ENCODE assay signal across 8 cellular contexts in the genomic region with DNA sequence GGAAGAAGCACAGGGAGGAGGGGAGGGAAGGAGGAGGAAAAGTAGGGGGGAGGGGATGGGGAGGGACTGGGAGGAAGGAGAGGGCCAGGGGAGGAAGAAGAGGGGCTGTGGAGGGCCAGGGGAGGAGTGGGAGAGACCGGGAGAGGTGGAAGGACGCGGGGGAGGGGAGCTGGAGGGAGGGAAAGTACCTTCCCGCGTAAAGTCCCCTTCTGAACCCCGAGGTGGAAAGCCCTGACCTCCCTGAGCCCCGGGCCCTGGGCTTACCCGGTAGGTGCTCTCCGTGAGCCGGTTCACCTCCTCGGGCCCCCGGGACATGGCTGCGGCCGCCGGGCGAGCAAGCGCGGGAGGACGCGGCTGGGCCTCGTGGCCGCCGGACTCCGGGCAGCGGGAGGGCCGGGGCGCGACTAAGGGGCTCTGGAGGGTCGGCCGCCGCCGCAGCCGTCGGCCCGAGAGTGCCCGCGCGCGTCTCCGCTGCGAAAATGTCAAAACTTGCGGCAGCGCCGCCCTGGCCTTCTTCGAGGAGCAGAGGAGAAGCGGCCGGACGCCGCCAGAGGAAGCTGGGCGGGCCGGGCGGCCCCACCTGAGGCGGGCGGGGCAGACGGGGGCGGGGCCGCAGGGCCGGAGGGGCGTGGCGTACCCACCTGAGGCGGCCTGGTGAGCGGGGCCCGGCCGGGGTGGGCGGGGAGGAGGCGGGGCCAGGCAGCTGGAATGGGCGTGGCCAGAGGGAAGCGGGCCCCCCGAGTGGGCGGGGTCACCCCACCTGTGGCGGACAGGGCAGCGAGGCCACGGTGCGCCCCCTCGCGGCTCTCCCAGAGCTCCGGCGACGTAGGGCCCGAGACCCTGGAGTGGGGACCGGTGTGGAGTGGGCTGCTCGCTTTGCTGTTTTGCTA. TPM values are rescaled to one million over a fixed set of nuclear protein-coding genes. Genes with fewer than 3 reads are reported as not detected.
A peak's percentile ranks its signal among the peaks of the same experiment; 100 is the strongest.
DNase-seq lines count a peak whose midpoint lies in the region; ATAC-seq and TF ChIP-seq lines count a peak whose summit lies in the region.

A gene with protein sequence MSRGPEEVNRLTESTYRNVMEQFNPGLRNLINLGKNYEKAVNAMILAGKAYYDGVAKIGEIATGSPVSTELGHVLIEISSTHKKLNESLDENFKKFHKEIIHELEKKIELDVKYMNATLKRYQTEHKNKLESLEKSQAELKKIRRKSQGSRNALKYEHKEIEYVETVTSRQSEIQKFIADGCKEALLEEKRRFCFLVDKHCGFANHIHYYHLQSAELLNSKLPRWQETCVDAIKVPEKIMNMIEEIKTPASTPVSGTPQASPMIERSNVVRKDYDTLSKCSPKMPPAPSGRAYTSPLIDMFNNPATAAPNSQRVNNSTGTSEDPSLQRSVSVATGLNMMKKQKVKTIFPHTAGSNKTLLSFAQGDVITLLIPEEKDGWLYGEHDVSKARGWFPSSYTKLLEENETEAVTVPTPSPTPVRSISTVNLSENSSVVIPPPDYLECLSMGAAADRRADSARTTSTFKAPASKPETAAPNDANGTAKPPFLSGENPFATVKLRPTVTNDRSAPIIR (minus strand): TSS at position 553 of the 890 bp plus-strand sequence. CDS start 238 bp downstream, at position 315.

- H3K9ac ChIP-seq in NT2/D1 (ENCODE audit: insufficient read length, low read depth) (peak within 1 kb of the TSS; percentile 85), fibroblast of lung (ENCODE audit: insufficient read depth, low read length) (peak within 1 kb of the TSS; percentile 30), subcutaneous abdominal adipose tissue (ENCODE audit: low read length in 5 of 5) (peak within 1 kb of the TSS in 1 of 5 donors; percentile 62)

- peaks cover 16% of the 10 kb centered on the region; the same call in 1 of the 2 replicates for H3K9me3 ChIP-seq in NT2/D1 (ENCODE audit: insufficient read depth, low read length)
- H3K9me3 ChIP-seq in fibroblast of lung (ENCODE audit: control insufficient read depth, insufficient read depth, low read depth, low read length): no peaks in the 10 kb centered on the region
- no peaks in the 10 kb centered on the region for H3K9me3 ChIP-seq in subcutaneous abdominal adipose tissue (ENCODE audit: control insufficient read depth in 5 of 5, low read length in 5 of 5)

- peak; percentile 35 to 51 for TF ChIP-seq CTCF in fibroblast of lung (conservative IDR thresholded peaks at IDR 0.05 in 1 of 2, IDR thresholded peaks at IDR 0.05 in 1 of 2; ENCODE audit: low read depth in 1 of 2, low read length in 2 of 2)
- TF ChIP-seq CTCF in neural crest cell (conservative IDR thresholded peaks at IDR 0.05): peak; percentile 78

- H4K20me1 ChIP-seq in fibroblast of lung (ENCODE audit: control insufficient read depth, extremely low read depth, insufficient read depth, low read length): no peaks in the 10 kb centered on the region

- no peaks in the 10 kb centered on the region for H3K9me3 Mint-ChIP-seq in activated T-cell treated with anti-CD3 and anti-CD28 coated beads, Interleukin-2, amount 50 U/mL, for 4 hours
- H3K9me3 Mint-ChIP-seq in neural crest cell: no peaks in the 10 kb centered on the region

- H3K4me2 ChIP-seq in fibroblast of lung (ENCODE audit: extremely low read depth, insufficient read depth, low read length): peak within 1 kb of the TSS; percentile 68

- peak; percentile 71 for ATAC-seq in GM21423 (IDR thresholded peaks at IDR 0.05; ENCODE audit: unreplicated experiment)
- ATAC-seq in activated T-cell treated with anti-CD3 and anti-CD28 coated beads, Interleukin-2, amount 50 U/mL, for 4 hours: peak; percentile 84 to 91

- H3K27ac Mint-ChIP-seq in neural crest cell (ENCODE audit: unreplicated experiment): no peak within 1 kb of the TSS

- H3K4me1 Mint-ChIP-seq in activated T-cell treated with anti-CD3 and anti-CD28 coated beads, Interleukin-2, amount 50 U/mL, for 4 hours (ENCODE audit: low read depth): peaks cover 6% of the 10 kb centered on the region
- H3K4me1 Mint-ChIP-seq in neural crest cell: peaks cover 5% of the 10 kb centered on the region

- H3K27ac ChIP-seq in fibroblast of lung (ENCODE audit: insufficient read depth, low read length) (no peak within 1 kb of the TSS), subcutaneous abdominal adipose tissue (ENCODE audit: low read depth, low read length) (no peak within 1 kb of the TSS)

- H2AFZ ChIP-seq in fibroblast of lung (ENCODE audit: low read length): peak within 1 kb of the TSS; percentile 65

- H3K79me2 ChIP-seq in fibroblast of lung (ENCODE audit: control insufficient read depth, insufficient read depth, low read length): no peaks in the 10 kb centered on the region

- no peaks in the 10 kb centered on the region for H3K4me1 ChIP-seq in NT2/D1 (ENCODE audit: insufficient read depth, insufficient read length)
- H3K4me1 ChIP-seq in fibroblast of lung (ENCODE audit: control insufficient read depth, extremely low read depth, insufficient read depth, low read length): peaks cover 2% of the 10 kb centered on the region
- H3K4me1 ChIP-seq in subcutaneous abdominal adipose tissue (ENCODE audit: control insufficient read depth in 5 of 5, insufficient read depth in 5 of 5, low read length in 5 of 5): peaks cover 0 to 13% (median 9%) of the 10 kb centered on the region in 5 donors

- no peaks in the 10 kb centered on the region for H3K36me3 Mint-ChIP-seq in activated T-cell treated with anti-CD3 and anti-CD28 coated beads, Interleukin-2, amount 50 U/mL, for 4 hours (ENCODE audit: insufficient read depth)
- H3K36me3 Mint-ChIP-seq in neural crest cell (ENCODE audit: low read depth): no peaks in the 10 kb centered on the region

- H3K4me3 ChIP-seq in NT2/D1 (ENCODE audit: insufficient read length, low read depth) (peak within 1 kb of the TSS; percentile 77), fibroblast of lung (replicated peaks in 1 of 4; ENCODE audit: control extremely low read depth in 1 of 4, insufficient read depth in 1 of 4, low read depth in 3 of 4, low read length in 4 of 4) (peak within 1 kb of the TSS; percentile 31 to 64 (median 51)), subcutaneous abdominal adipose tissue (ENCODE audit: low read depth in 1 of 5, low read length in 5 of 5) (peak within 1 kb of the TSS; percentile 44 to 69 (median 62))

- H3K27me3 ChIP-seq in NT2/D1 (ENCODE audit: insufficient read depth, insufficient read length) (no peaks in the 10 kb centered on the region), fibroblast of lung (ENCODE audit: control insufficient read depth, insufficient read depth, low read length) (peaks cover 3% of the 10 kb centered on the region), subcutaneous abdominal adipose tissue (ENCODE audit: control insufficient read depth in 5 of 5, insufficient read depth in 4 of 5, low read length in 5 of 5) (peaks cover 0 to 23% (median 9%) of the 10 kb centered on the region in 5 donors)

- H3K27me3 Mint-ChIP-seq in activated T-cell treated with anti-CD3 and anti-CD28 coated beads, Interleukin-2, amount 50 U/mL, for 4 hours (ENCODE audit: low read depth): peaks cover 21% of the 10 kb centered on the region
- H3K27me3 Mint-ChIP-seq in neural crest cell (ENCODE audit: low read depth): peaks cover 71% of the 10 kb centered on the region

- H3K36me3 ChIP-seq in NT2/D1 (ENCODE audit: insufficient read depth, insufficient read length, low read length) (peaks cover 7% of the 10 kb centered on the region), fibroblast of lung (ENCODE audit: control insufficient read depth, insufficient read depth, low read length) (no peaks in the 10 kb centered on the region), subcutaneous abdominal adipose tissue (ENCODE audit: control insufficient read depth in 5 of 5, insufficient read depth in 5 of 5, low read length in 5 of 5) (no peaks in the 10 kb centered on the region)

- DNase-seq in COR-L47 (lab: John Stamatoyannopoulos, UW) (peak; percentile 94), HT1080 (ENCODE audit: low read depth) (peak; percentile 56), NT2/D1 (ENCODE audit: low read depth, low spot score) (peak; percentile 81), fibroblast of lung (ENCODE audit: low read depth in 2 of 2) (peak; percentile 57 to 66), neural crest cell (ENCODE audit: low read depth, low spot score) (peak; percentile 80)
- peak; percentile 82 for DNase-seq in activated T-cell treated with anti-CD3 and anti-CD28 coated beads, Interleukin-2, amount 50 U/mL, for 4 hours

- peak within 1 kb of the TSS; percentile 59 for H3K4me3 Mint-ChIP-seq in activated T-cell treated with anti-CD3 and anti-CD28 coated beads, Interleukin-2, amount 50 U/mL, for 4 hours
- peak within 1 kb of the TSS; percentile 67 for H3K4me3 Mint-ChIP-seq in neural crest cell

RNA-seq across cellular contexts. Expression of the gene that starts here (rescaled TPM):
- total RNA-seq in HT1080 (2014; rRNA removed; shearing (Covaris generic)): 7.3 and 11.1 TPM in 2 replicates
- polyA plus RNA-seq in HT1080 (2015; cell fraction: cytosol; rRNA removed): 25.4 and 31.1 TPM in 2 replicates
- polyA plus RNA-seq in HT1080 (2015; cell fraction: nucleus; rRNA removed): 27.7 and 39.1 TPM in 2 replicates
- 1 to 10 TPM in 1 of 3 donors, under 1 TPM in 2; 0.34 to 1.2 (median 0.56) TPM for total RNA-seq in activated T-cell treated with anti-CD3 and anti-CD28 coated beads, Interleukin-2, amount 50 U/mL, for 4 hours
- 2.8 and 5.3 TPM in 2 replicates for total RNA-seq in fibroblast of lung
- polyA plus RNA-seq in fibroblast of lung: 3.1 and 3.4 TPM in 2 replicates
- 3.6 and 4.1 TPM in 2 replicates for polyA plus RNA-seq in fibroblast of lung (2012)
- 1.5 and 3.3 TPM in 2 replicates for polyA minus RNA-seq in fibroblast of lung (ENCODE audit: low replicate concordance)
- total RNA-seq in neural crest cell: 1.5 and 2.1 TPM in 2 replicates
